In the genomic region with DNA sequence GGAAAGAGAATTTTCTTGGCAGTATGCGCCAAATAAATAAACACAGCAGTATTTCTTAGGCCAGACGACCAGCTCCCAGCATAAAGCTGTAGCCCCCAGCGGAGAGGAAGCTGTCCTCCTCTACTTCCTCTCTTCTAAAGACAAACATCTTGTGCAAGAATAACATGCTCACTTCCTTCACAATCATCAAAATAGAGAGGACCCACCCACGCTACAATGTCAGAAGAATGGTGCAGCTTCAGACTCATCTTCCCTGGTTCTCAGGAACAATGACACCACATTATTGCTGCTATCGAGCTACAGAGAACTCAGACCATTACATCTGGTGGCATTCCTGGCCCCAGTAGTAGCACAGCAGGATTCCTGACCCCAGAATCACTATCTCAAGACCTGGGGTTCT, we compare ENCODE assay signal across 10 cellular contexts. TPM values are rescaled to one million over a fixed set of nuclear protein-coding genes. Genes with fewer than 3 reads are reported as not detected.
DNase-seq lines count a peak whose midpoint lies in the region; ATAC-seq and TF ChIP-seq lines count a peak whose summit lies in the region.
"Had no signal": no experiment of that assay in that cellular context is flagged by ENCODE, and none has a peak within 500 bp of the region (broad histone marks: within the 10 kb centered on the region; RNA-seq: fewer than 3 reads in every experiment).

No MANE protein-coding gene starts in this region.

- in situ Hi-C loops in GM13977 (cut with MboI; ENCODE audit: low pct_unique_long_range_greater_than_20kb, low sequenced_read_pairs, unreplicated experiment) = no loop called here

- no peaks in the 10 kb centered on the region for H3K9me3 Mint-ChIP-seq in activated naive CD8-positive, alpha-beta T cell (ENCODE audit: low read depth)
- H3K9me3 Mint-ChIP-seq in stimulated activated memory B cell treated with anti-CD40 and anti-IgM and Interleukin-4, amounts not matched to agents 10 μg/mL and 1 μg/mL and 100 μg/mL, for 72 hours = peaks cover 3% of the 10 kb centered on the region
- no peaks in the 10 kb centered on the region for H3K9me3 Mint-ChIP-seq in HFFc6

- H3K27ac Mint-ChIP-seq in activated naive CD8-positive, alpha-beta T cell = peak overlapping the region; percentile 99
- H3K27ac Mint-ChIP-seq in stimulated activated memory B cell treated with anti-CD40 and anti-IgM and Interleukin-4, amounts not matched to agents 10 μg/mL and 1 μg/mL and 100 μg/mL, for 72 hours = peak overlapping the region; percentile 83
- H3K27ac Mint-ChIP-seq in HFFc6 = no peak overlapping the region

- TF ChIP-seq CTCF in lower leg skin (IDR thresholded peaks at IDR 0.05) (no peak), HFFc6 (IDR thresholded peaks at IDR 0.05) (no peak), GM13977 (IDR thresholded peaks at IDR 0.05; ENCODE audit: extremely low read depth, insufficient read depth, missing control alignments) (no peak)

- no peak overlapping the region for H3K4me3 ChIP-seq in lower leg skin (ENCODE audit: low read depth, poor library complexity, severe bottlenecking)

- no peaks in the 10 kb centered on the region for H3K27me3 Mint-ChIP-seq in activated naive CD8-positive, alpha-beta T cell
- no peaks in the 10 kb centered on the region for H3K27me3 Mint-ChIP-seq in stimulated activated memory B cell treated with anti-CD40 and anti-IgM and Interleukin-4, amounts not matched to agents 10 μg/mL and 1 μg/mL and 100 μg/mL, for 72 hours
- peaks cover 8% of the 10 kb centered on the region for H3K27me3 Mint-ChIP-seq in HFFc6 (ENCODE audit: insufficient read depth)

- H3K4me3 Mint-ChIP-seq in activated naive CD8-positive, alpha-beta T cell = peak overlapping the region; percentile 82
- H3K4me3 Mint-ChIP-seq in stimulated activated memory B cell treated with anti-CD40 and anti-IgM and Interleukin-4, amounts not matched to agents 10 μg/mL and 1 μg/mL and 100 μg/mL, for 72 hours = peak overlapping the region; percentile 36
- no peak overlapping the region for H3K4me3 Mint-ChIP-seq in HFFc6

- peaks cover 4% of the 10 kb centered on the region for H3K36me3 Mint-ChIP-seq in activated naive CD8-positive, alpha-beta T cell
- peaks cover 12% of the 10 kb centered on the region for H3K36me3 Mint-ChIP-seq in stimulated activated memory B cell treated with anti-CD40 and anti-IgM and Interleukin-4, amounts not matched to agents 10 μg/mL and 1 μg/mL and 100 μg/mL, for 72 hours
- no peaks in the 10 kb centered on the region; the same call in 1 of the 2 replicates for H3K36me3 Mint-ChIP-seq in HFFc6 (ENCODE audit: low read depth)

- ATAC-seq in stimulated activated memory B cell treated with anti-CD40 and anti-IgM and Interleukin-4, amounts not matched to agents 10 μg/mL and 1 μg/mL and 100 μg/mL, for 72 hours = peak; percentile 77
- no peak for ATAC-seq in GM19455 (IDR thresholded peaks at IDR 0.05; ENCODE audit: unreplicated experiment)
- ATAC-seq: Panc1 had no signal

- 71 to 84% methylated on average over 5 of the region's 5 CpGs for WGBS in lower leg skin, 2 donors

- peaks cover 55% of the 10 kb centered on the region for H3K4me1 Mint-ChIP-seq in activated naive CD8-positive, alpha-beta T cell (ENCODE audit: low read depth)
- H3K4me1 Mint-ChIP-seq in stimulated activated memory B cell treated with anti-CD40 and anti-IgM and Interleukin-4, amounts not matched to agents 10 μg/mL and 1 μg/mL and 100 μg/mL, for 72 hours = peaks cover 37% of the 10 kb centered on the region
- peaks cover 16% of the 10 kb centered on the region for H3K4me1 Mint-ChIP-seq in HFFc6 (ENCODE audit: low read depth)

- TF ChIP-seq POLR2A in lower leg skin (IDR thresholded peaks at IDR 0.05) = no peak

- DNase-seq in NOMO-1 treated with DMSO at 0.1 percent for 48 hours (lab: John Stamatoyannopoulos, UW; ENCODE audit: unreplicated experiment) = peak; percentile 95
- peak; percentile 44 to 73 for DNase-seq in lower leg skin (ENCODE audit: low spot score in 2 of 2)
- DNase-seq in HFFc6 = no peak
- DNase-seq in NCI-H82 treated with DMSO at 0.1 percent for 48 hours (lab: John Stamatoyannopoulos, UW; ENCODE audit: unreplicated experiment) = no peak
- DNase-seq in GM13977 (ENCODE audit: low spot score) = no peak
- DNase-seq: erythroblast had no signal

- intact Hi-C loops in lower leg skin (cut with DNase I; ENCODE audit: low total_unique reads) = no loop called here

RNA-seq across cellular contexts. Expression of a gene that starts 16.6 kb away (rescaled TPM):
- total RNA-seq in lower leg skin = 100 to 1,000 TPM in 1 of 4 donors, 10 to 100 TPM in 3; 34.3 to 107 (median 50.3) TPM
- under 1 TPM; 0.02 to 0.25 (median 0.10) TPM for total RNA-seq in HFFc6 (2021; fragmentation: NEBNext Ultra II Directional; extraction: Animal tissue kit (Norgen Biotek cat#: 25700))

RNA-seq across cellular contexts. Expression of a gene that starts 59.2 kb away (rescaled TPM):
- 100 to 1,000 TPM; 378 to 494 (median 412) TPM for total RNA-seq in lower leg skin
- total RNA-seq in HFFc6 (2021; fragmentation: NEBNext Ultra II Directional; extraction: Animal tissue kit (Norgen Biotek cat#: 25700)) = 10 to 100 TPM; 43.2 to 72.6 (median 46.4) TPM

Comparison
In these comparisons a context has a peak if more than half of its experiments do, and no peak if none do; other contexts are left out.
1. DNase-seq: peak in NOMO-1 treated with DMSO at 0.1 percent for 48 hours (single experiment) and lower leg skin (2 of 2); none in HFFc6 (single experiment), NCI-H82 treated with DMSO at 0.1 percent for 48 hours (single experiment) and GM13977 (single experiment).
2. RNA of a gene that starts 16.6 kb away (total RNA-seq): 34.3 to 107 TPM in lower leg skin; 0.02 to 0.25 TPM in HFFc6; every median in the first group is over 10 times any median in the second.
3. RNA of a gene that starts 59.2 kb away (total RNA-seq): 378 to 494 TPM in lower leg skin; 43.2 to 72.6 TPM in HFFc6; every median in the first group is over 4 times any median in the second.